In the genomic region with DNA sequence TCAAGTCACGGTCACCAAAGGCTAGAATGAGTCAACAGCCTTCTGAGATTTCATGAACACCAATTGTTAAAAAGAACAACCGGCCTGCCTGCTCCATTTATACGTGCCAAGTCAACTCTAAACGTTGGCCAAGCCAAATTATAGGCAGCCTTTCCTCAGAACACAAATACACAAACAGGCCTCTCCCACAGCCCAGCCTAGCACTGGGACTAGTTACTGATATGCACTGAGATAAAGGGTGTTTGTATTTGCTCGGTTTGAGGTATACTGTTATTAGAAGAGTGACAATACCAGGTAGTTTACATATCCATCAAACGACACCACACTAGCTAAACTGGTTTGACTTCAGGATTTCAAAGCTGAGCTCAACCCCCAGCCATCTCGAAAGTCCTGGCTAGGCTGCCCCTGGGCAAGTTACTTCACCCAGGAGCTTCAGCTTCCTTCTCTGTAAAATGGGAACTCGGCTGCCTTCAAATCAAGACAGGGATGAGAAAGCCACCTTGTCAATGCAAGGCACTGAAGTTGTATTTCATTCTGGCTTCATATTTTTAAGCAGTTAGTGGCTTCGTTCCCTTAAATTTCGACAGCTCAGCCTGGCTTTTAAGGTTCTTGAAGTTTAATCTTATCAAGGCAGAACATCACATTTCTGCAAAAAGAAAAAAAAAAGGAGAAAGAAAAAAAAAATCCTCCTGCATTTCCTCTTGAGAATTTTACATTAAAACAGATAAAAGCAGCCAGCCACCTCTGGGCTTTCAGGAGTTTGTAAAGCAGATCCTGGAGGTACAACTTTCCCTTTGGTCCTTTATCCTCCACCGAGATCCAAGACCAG, we compare ENCODE assay signal across 9 cellular contexts. TPM values are rescaled to one million over a fixed set of nuclear protein-coding genes. Genes with fewer than 3 reads are reported as not detected.
DNase-seq lines count a peak whose midpoint lies in the region; ATAC-seq, FAIRE-seq and TF ChIP-seq lines count a peak whose summit lies in the region.
"Had no signal": no experiment of that assay in that cellular context is flagged by ENCODE, and none has a peak within 500 bp of the region (broad histone marks: within the 10 kb centered on the region; RNA-seq: fewer than 3 reads in every experiment).

No MANE protein-coding gene starts in this region.

- H3K79me2 ChIP-seq in HepG2 (ENCODE audit: insufficient read depth, low read length): peaks cover 64% of the 10 kb centered on the region

- CTCF ChIA-PET in HepG2 (lab: Yijun Ruan, JAX; ENCODE audit: low intra/inter-chr PET ratio, low total read pairs): no interaction called here

- peaks cover 76% of the 10 kb centered on the region for H3K4me1 Mint-ChIP-seq in stimulated activated naive CD8-positive, alpha-beta T cell treated with anti-CD3 and anti-CD28 coated beads, Interleukin-15, Interleukin-2, amounts not matched to agents 100 ng/mL and 50 ng/mL, for 24 hours (ENCODE audit: low read depth)
- H3K4me1 Mint-ChIP-seq in activated T-helper 1 cell treated with anti-CD3 and anti-CD28 coated beads, Interleukin-12 subunit alpha, Interleukin-12 subunit beta, Interleukin-2, Interleukin-4 antibody, amounts not matched to agents 30 ng/mL and 10 ng/mL and 1 ng/mL, durations not matched to agents 14 hours and 24 hours and 36 hours (ENCODE audit: low read depth): peaks cover 70% of the 10 kb centered on the region

- no peaks in the 10 kb centered on the region for H3K9me3 Mint-ChIP-seq in stimulated activated naive CD8-positive, alpha-beta T cell treated with anti-CD3 and anti-CD28 coated beads, Interleukin-15, Interleukin-2, amounts not matched to agents 100 ng/mL and 50 ng/mL, for 24 hours
- no peaks in the 10 kb centered on the region for H3K9me3 Mint-ChIP-seq in activated T-helper 1 cell treated with anti-CD3 and anti-CD28 coated beads, Interleukin-12 subunit alpha, Interleukin-12 subunit beta, Interleukin-2, Interleukin-4 antibody, amounts not matched to agents 30 ng/mL and 10 ng/mL and 1 ng/mL, durations not matched to agents 14 hours and 24 hours and 36 hours
- H3K9me3 Mint-ChIP-seq: naive B cell had no signal

- intact Hi-C loops in activated T-helper 1 cell treated with anti-CD3 and anti-CD28 coated beads, Interleukin-12 subunit alpha, Interleukin-12 subunit beta, Interleukin-2, Interleukin-4 antibody, amounts not matched to agents 30 ng/mL and 10 ng/mL and 1 ng/mL, durations not matched to agents 14 hours and 24 hours and 36 hours (cut with micrococcal nuclease): loop anchor here (10.0 kb wide), 2 partner anchors 119 to 1299 kb away; no protein-coding TSS in a partner anchor
- intact Hi-C loops in HepG2 (cut with micrococcal nuclease; ENCODE audit: unreplicated experiment): no loop called here

- peaks cover 60% of the 10 kb centered on the region for H3K36me3 Mint-ChIP-seq in stimulated activated naive CD8-positive, alpha-beta T cell treated with anti-CD3 and anti-CD28 coated beads, Interleukin-15, Interleukin-2, amounts not matched to agents 100 ng/mL and 50 ng/mL, for 24 hours (ENCODE audit: low read depth)
- peaks cover 58% of the 10 kb centered on the region for H3K36me3 Mint-ChIP-seq in activated T-helper 1 cell treated with anti-CD3 and anti-CD28 coated beads, Interleukin-12 subunit alpha, Interleukin-12 subunit beta, Interleukin-2, Interleukin-4 antibody, amounts not matched to agents 30 ng/mL and 10 ng/mL and 1 ng/mL, durations not matched to agents 14 hours and 24 hours and 36 hours (ENCODE audit: low read depth)

- no peak for TF ChIP-seq POLR2A in HepG2 (IDR thresholded peaks at IDR 0.05; ENCODE audit: insufficient read depth in 1 of 2, low read depth in 2 of 2, low read length in 2 of 2)

- TF ChIP-seq CTCF in HepG2 (CRISPR knock-in tag; IDR thresholded peaks at IDR 0.05): no peak

- no peak overlapping the region for H3K4me3 ChIP-seq in HepG2 (replicated peaks in 1 of 3; ENCODE audit: insufficient read depth in 1 of 3, low read depth in 2 of 3, low read length in 3 of 3)

- peaks cover 76% of the 10 kb centered on the region for H3K4me1 ChIP-seq in HepG2 (ENCODE audit: insufficient read depth, low read length)

- H3K27ac Mint-ChIP-seq in stimulated activated naive CD8-positive, alpha-beta T cell treated with anti-CD3 and anti-CD28 coated beads, Interleukin-15, Interleukin-2, amounts not matched to agents 100 ng/mL and 50 ng/mL, for 24 hours: no peak overlapping the region
- no peak overlapping the region for H3K27ac Mint-ChIP-seq in activated T-helper 1 cell treated with anti-CD3 and anti-CD28 coated beads, Interleukin-12 subunit alpha, Interleukin-12 subunit beta, Interleukin-2, Interleukin-4 antibody, amounts not matched to agents 30 ng/mL and 10 ng/mL and 1 ng/mL, durations not matched to agents 14 hours and 24 hours and 36 hours

- FAIRE-seq in HepG2 (lab: Jason Lieb, UNC): no peak

- no peak for ATAC-seq in stimulated activated naive CD8-positive, alpha-beta T cell treated with anti-CD3 and anti-CD28 coated beads, Interleukin-15, Interleukin-2, amounts not matched to agents 100 U/mL and 50 U/mL, for 24 hours
- no peak for ATAC-seq in HepG2
- ATAC-seq in GM19328 (IDR thresholded peaks at IDR 0.05; ENCODE audit: unreplicated experiment): no peak
- no peak for ATAC-seq in HG02840 (IDR thresholded peaks at IDR 0.05; ENCODE audit: low FRiP score, unreplicated experiment)

- WGBS in HepG2 (ENCODE audit: low lambda C conversion rate): 80% methylated on average over 11 of the region's 11 CpGs

- POLR2A ChIA-PET in HepG2 (lab: Yijun Ruan, JAX): interaction anchor here (12.3 kb wide), 1 partner anchor 16 kb away, joined by 152 read pairs; no protein-coding TSS in a partner anchor

- no peak for TF ChIP-seq RAD21 in HepG2 (CRISPR knock-in tag; IDR thresholded peaks at IDR 0.05)

- H3K27me3 Mint-ChIP-seq in stimulated activated naive CD8-positive, alpha-beta T cell treated with anti-CD3 and anti-CD28 coated beads, Interleukin-15, Interleukin-2, amounts not matched to agents 100 ng/mL and 50 ng/mL, for 24 hours: no peaks in the 10 kb centered on the region
- no peaks in the 10 kb centered on the region for H3K27me3 Mint-ChIP-seq in activated T-helper 1 cell treated with anti-CD3 and anti-CD28 coated beads, Interleukin-12 subunit alpha, Interleukin-12 subunit beta, Interleukin-2, Interleukin-4 antibody, amounts not matched to agents 30 ng/mL and 10 ng/mL and 1 ng/mL, durations not matched to agents 14 hours and 24 hours and 36 hours (ENCODE audit: insufficient read depth)
- H3K27me3 Mint-ChIP-seq: naive B cell had no signal

- peaks cover 76% of the 10 kb centered on the region for H4K20me1 ChIP-seq in HepG2 (ENCODE audit: insufficient read depth, low read length)

- no peak overlapping the region for H2AFZ ChIP-seq in HepG2 (ENCODE audit: low read length)

- no peak for DNase-seq in stimulated activated naive CD8-positive, alpha-beta T cell treated with anti-CD3 and anti-CD28 coated beads, Interleukin-15, Interleukin-2, amounts not matched to agents 100 U/mL and 50 U/mL, for 24 hours
- DNase-seq in activated T-helper 1 cell treated with anti-CD3 and anti-CD28 coated beads, Interleukin-12 subunit alpha, Interleukin-12 subunit beta, Interleukin-2, Interleukin-4 antibody, amounts not matched to agents 30 ng/mL and 10 ng/mL and 1 ng/mL, durations not matched to agents 14 hours and 24 hours and 36 hours (ENCODE audit: low spot score): no peak
- no peak for DNase-seq in HepG2 (ENCODE audit: low spot score)
- DNase-seq in NAMALWA (ENCODE audit: low spot score): no peak
- DNase-seq in effector CD4-positive, alpha-beta T cell: no peak
- DNase-seq: naive B cell had no signal

- peak overlapping the region; percentile 96 for H3K4me2 ChIP-seq in HepG2 (ENCODE audit: low read depth, low read length)

- no peaks in the 10 kb centered on the region for H3K27me3 ChIP-seq in HepG2 (ENCODE audit: control insufficient read depth in 1 of 2, insufficient read depth in 2 of 2, low read length in 2 of 2)

- TF ChIP-seq EP300 in HepG2 (IDR thresholded peaks at IDR 0.05; ENCODE audit: low read depth in 2 of 2, low read length in 2 of 2) (no peak), HepG2 (CRISPR knock-in tag; IDR thresholded peaks at IDR 0.05; ENCODE audit: borderline replicate concordance) (no peak)

- H3K9me3 ChIP-seq in HepG2 (ENCODE audit: low read length): no peaks in the 10 kb centered on the region

- in situ Hi-C loops in HepG2 (cut with HindIII; ENCODE audit: extremely low pct_ligation_motif_present, low pct_unique_long_range_greater_than_20kb): loop anchor here (25.0 kb wide), 1 partner anchor 631 kb away; the partner anchor contains the start of gene RPLP1

- peak overlapping the region; percentile 99 for H3K4me3 Mint-ChIP-seq in stimulated activated naive CD8-positive, alpha-beta T cell treated with anti-CD3 and anti-CD28 coated beads, Interleukin-15, Interleukin-2, amounts not matched to agents 100 ng/mL and 50 ng/mL, for 24 hours
- peak overlapping the region; percentile 98 for H3K4me3 Mint-ChIP-seq in activated T-helper 1 cell treated with anti-CD3 and anti-CD28 coated beads, Interleukin-12 subunit alpha, Interleukin-12 subunit beta, Interleukin-2, Interleukin-4 antibody, amounts not matched to agents 30 ng/mL and 10 ng/mL and 1 ng/mL, durations not matched to agents 14 hours and 24 hours and 36 hours

- H3K27ac ChIP-seq in HepG2 (ENCODE audit: extremely low read length, insufficient read depth, low read length): no peak overlapping the region

- BruUV-seq in HepG2 (replicated peaks; lab: Mats Ljungman, UMichigan): TSS peak; percentile 16

- H3K9ac ChIP-seq in HepG2 (ENCODE audit: insufficient read depth, low read depth, low read length): no peak overlapping the region

- H3K36me3 ChIP-seq in HepG2 (replicated peaks in 1 of 2; ENCODE audit: control insufficient read depth in 1 of 2, insufficient read depth in 2 of 2, low read length in 2 of 2): peaks cover 12 to 29% of the 10 kb centered on the region in 2 experiments; a peak in 4 of 5 replicates

RNA-seq across cellular contexts. Expression of gene TLE3, which starts 4.0 kb away (rescaled TPM):
- 123 and 126 TPM in 2 replicates for total RNA-seq in activated T-helper 1 cell treated with anti-CD3 and anti-CD28 coated beads, Interleukin-12 subunit alpha, Interleukin-12 subunit beta, Interleukin-2, Interleukin-4 antibody, amounts not matched to agents 30 ng/mL and 10 ng/mL and 1 ng/mL, durations not matched to agents 14 hours and 24 hours and 36 hours
- 11.9 TPM in 2 replicates for total RNA-seq in HepG2 (2016; rRNA removed; fragmentation: Illumina TruSeq; extraction: Trizol)
- total RNA-seq in HepG2 (2016; cell fraction: cytosol; rRNA removed; fragmentation: Illumina TruSeq; extraction: Trizol; ENCODE audit: low read depth): 4.3 and 4.6 TPM in 2 replicates
- total RNA-seq in HepG2 (2016; cell fraction: insoluble cytoplasmic fraction; rRNA removed; fragmentation: Illumina TruSeq; extraction: Trizol): 11.3 and 13.4 TPM in 2 replicates
- 6.8 and 8.2 TPM in 2 replicates for total RNA-seq in HepG2 (2016; cell fraction: membrane; rRNA removed; fragmentation: Illumina TruSeq; extraction: Trizol)
- 17.8 and 18.8 TPM in 2 replicates for total RNA-seq in HepG2 (2016; cell fraction: nucleus; rRNA removed; fragmentation: Illumina TruSeq; extraction: Trizol)
- 10.8 and 13.8 TPM in 2 replicates for polyA plus RNA-seq in HepG2 (2011; rRNA removed)
- polyA plus RNA-seq in HepG2 (2011; cell fraction: cytosol; rRNA removed): 7.1 and 8.6 TPM in 2 replicates
- polyA plus RNA-seq in HepG2 (2011; cell fraction: nucleus; rRNA removed): 48.8 and 69.4 TPM in 2 replicates
- polyA plus RNA-seq in HepG2 (2012): 21.9 and 27.0 TPM in 2 replicates
- polyA plus RNA-seq in HepG2 (2016; cell fraction: cytosol; fragmentation: Illumina TruSeq; extraction: Trizol; ENCODE audit: low read depth): 0.89 and 1.1 TPM in 2 replicates
- 11.5 and 15.8 TPM in 2 replicates for polyA plus RNA-seq in HepG2 (2016; cell fraction: insoluble cytoplasmic fraction; fragmentation: Illumina TruSeq; extraction: Trizol; ENCODE audit: low read depth)
- polyA plus RNA-seq in HepG2 (2016; cell fraction: membrane; fragmentation: Illumina TruSeq; extraction: Trizol; ENCODE audit: low read depth): 2.4 and 4.2 TPM in 2 replicates
- polyA plus RNA-seq in HepG2 (2016; cell fraction: nucleus; fragmentation: Illumina TruSeq; extraction: Trizol; ENCODE audit: insufficient read depth, low read depth): 22.7 and 23.0 TPM in 2 replicates
- polyA minus RNA-seq in HepG2 (2011; rRNA and poly(A)+ RNA removed; ENCODE audit: low replicate concordance): 51.1 and 121 TPM in 2 replicates
- 16.1 and 16.6 TPM in 2 replicates for polyA minus RNA-seq in HepG2 (2011; cell fraction: cytosol; rRNA and poly(A)+ RNA removed)
- 57.1 and 60.3 TPM in 2 replicates for polyA minus RNA-seq in HepG2 (2011; cell fraction: nucleus; rRNA and poly(A)+ RNA removed)
